Comparison of ENCODE assay signal across 14 cellular contexts in the genomic region with DNA sequence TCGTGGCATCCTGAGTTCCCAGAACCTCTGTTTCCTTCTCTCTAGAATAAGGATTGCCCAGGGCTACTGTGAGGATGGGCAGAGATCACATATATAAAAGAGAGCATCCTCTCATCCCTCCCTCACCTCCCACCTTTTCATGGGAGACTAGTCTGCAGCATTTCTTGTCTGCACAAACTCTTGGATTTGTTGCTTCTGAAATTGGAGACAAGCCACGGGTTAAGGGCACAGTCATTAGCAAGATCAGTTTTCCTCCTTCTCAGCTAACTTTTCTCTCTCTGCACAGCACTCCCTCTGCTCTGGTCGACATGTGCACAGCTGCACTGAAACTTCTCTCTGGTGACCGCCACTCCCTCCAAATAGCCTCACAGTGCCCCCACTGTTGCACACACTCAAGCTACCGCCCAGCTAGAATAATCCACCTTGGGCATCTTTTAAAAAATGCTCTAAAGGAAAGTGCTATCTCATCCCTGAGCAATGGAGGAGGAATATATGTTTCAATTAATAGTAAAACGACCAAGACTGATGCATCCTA. TPM values are rescaled to one million over a fixed set of nuclear protein-coding genes. Genes with fewer than 3 reads are reported as not detected.
DNase-seq lines count a peak whose midpoint lies in the region; ATAC-seq and TF ChIP-seq lines count a peak whose summit lies in the region.
"Had no signal": no experiment of that assay in that cellular context is flagged by ENCODE, and none has a peak within 500 bp of the region (broad histone marks: within the 10 kb centered on the region; RNA-seq: fewer than 3 reads in every experiment).

No MANE protein-coding gene starts in this region.

- H3K4me2 ChIP-seq in GM23338 (no peak overlapping the region), OCI-LY7 (ENCODE audit: low read length) (peak overlapping the region; percentile 33)

- no peak for ATAC-seq in GM23338
- ATAC-seq: GM12878, HCT116 had no signal

- no peaks in the 10 kb centered on the region for H3K79me2 ChIP-seq in GM23338 (replicated peaks; ENCODE audit: insufficient read depth)
- H3K79me2 ChIP-seq in OCI-LY7 (ENCODE audit: insufficient read depth, low read depth, low read length), result no peaks in the 10 kb centered on the region

- H3K27me3 ChIP-seq in GM23338 (ENCODE audit: insufficient read depth), result no peaks in the 10 kb centered on the region

- H3F3A ChIP-seq in GM23338 (replicated peaks; ENCODE audit: low read depth), result no peaks in the 10 kb centered on the region

- H3K4me1 Mint-ChIP-seq in GM23338 (peaks cover 12% of the 10 kb centered on the region), nephron progenitor cell (peaks cover 43% of the 10 kb centered on the region)

- H3K4me3 Mint-ChIP-seq in GM23338 (no peak overlapping the region), nephron progenitor cell (no peak overlapping the region)
- H3K4me3 Mint-ChIP-seq: B cell; CD4-positive, alpha-beta T cell had no signal

- peaks cover 13% of the 10 kb centered on the region; the same call in 1 of the 2 replicates for H3K4me1 ChIP-seq in GM23338 (ENCODE audit: insufficient read depth)
- H3K4me1 ChIP-seq in OCI-LY7 (ENCODE audit: insufficient read depth, low read length, poor library complexity, severe bottlenecking), result peaks cover 17% of the 10 kb centered on the region

- peak overlapping the region; percentile 72 for H2AFZ ChIP-seq in GM23338
- peak overlapping the region; percentile 35; the same call in 1 of the 2 replicates for H2AFZ ChIP-seq in OCI-LY7 (ENCODE audit: low read length)

- H3K27ac Mint-ChIP-seq in GM23338 (no peak overlapping the region), nephron progenitor cell (peak overlapping the region; percentile 71)
- H3K27ac Mint-ChIP-seq: B cell; CD4-positive, alpha-beta T cell had no signal

- no TSS peak for BruUV-seq in OCI-LY7 (replicated peaks; lab: Mats Ljungman, UMichigan)

- DNase-seq in GM23338 (ENCODE audit: low spot score) (no peak), OCI-LY7 (ENCODE audit: low spot score) (peak; percentile 32), nephron progenitor cell (no peak), NCI-H1930 (lab: John Stamatoyannopoulos, UW) (no peak), dedifferentiated amniotic fluid mesenchymal stem cell (ENCODE audit: extremely low spot score) (no peak), DMS79 (lab: John Stamatoyannopoulos, UW) (no peak), NCI-H146 treated with DMSO at 0.1 percent for 48 hours (lab: John Stamatoyannopoulos, UW; ENCODE audit: unreplicated experiment) (no peak)
- DNase-seq: C1 segment of cervical spinal cord; Calu3; CD4-positive, alpha-beta T cell; DMS 273 treated with DMSO at 0.1 percent for 48 hours had no signal

- peaks cover 18% of the 10 kb centered on the region; the same call in 1 of the 2 replicates for H3K9me3 ChIP-seq in OCI-LY7 (ENCODE audit: low read length)

- no peak overlapping the region for H3K4me3 ChIP-seq in GM23338
- H3K4me3 ChIP-seq in OCI-LY7 (ENCODE audit: low read depth, low read length, poor library complexity, severe bottlenecking), result no peak overlapping the region
- H3K4me3 ChIP-seq: GM12878 had no signal

- H3K36me3 Mint-ChIP-seq in GM23338 (ENCODE audit: low read depth), result no peaks in the 10 kb centered on the region
- H3K36me3 Mint-ChIP-seq in nephron progenitor cell (ENCODE audit: low read depth), result no peaks in the 10 kb centered on the region

- TF ChIP-seq CTCF in GM23338 (conservative IDR thresholded peaks at IDR 0.05; ENCODE audit: low read depth in 2 of 2) (no peak), OCI-LY7 (conservative IDR thresholded peaks at IDR 0.05; ENCODE audit: low read length) (0 out of 2 replicates have a peak, but pooled peaks have one; percentile 22), nephron progenitor cell (IDR thresholded peaks at IDR 0.05) (no peak)

- POLR2A ChIA-PET in OCI-LY7 (lab: Charles Lee), result interaction anchor here (0.7 to 1.9 kb wide), 8 partner anchors 8 to 82 kb away, joined by 3 to 6 read pairs (median 3); no protein-coding TSS in a partner anchor

- H3K27me3 Mint-ChIP-seq in GM23338 (ENCODE audit: insufficient read depth, low read depth, poor library complexity) (no peaks in the 10 kb centered on the region), nephron progenitor cell (ENCODE audit: low read depth, poor library complexity) (peaks cover 15% of the 10 kb centered on the region)
- H3K27me3 Mint-ChIP-seq: B cell; CD4-positive, alpha-beta T cell had no signal

- H3K9me2 ChIP-seq in GM23338 (ENCODE audit: insufficient read depth) (no peaks in the 10 kb centered on the region), OCI-LY7 (ENCODE audit: insufficient read depth, low read length) (no peaks in the 10 kb centered on the region)

- no peaks in the 10 kb centered on the region for H4K20me1 ChIP-seq in GM23338 (replicated peaks; ENCODE audit: insufficient read depth)
- H4K20me1 ChIP-seq in OCI-LY7 (ENCODE audit: insufficient read depth, low read length), result no peaks in the 10 kb centered on the region

- no peaks in the 10 kb centered on the region for H3K36me3 ChIP-seq in GM23338 (ENCODE audit: insufficient read depth)
- no peaks in the 10 kb centered on the region for H3K36me3 ChIP-seq in OCI-LY7 (ENCODE audit: insufficient read depth, low read length)

- no peak overlapping the region for H3K27ac ChIP-seq in GM23338 (ENCODE audit: low read depth)
- H3K27ac ChIP-seq in OCI-LY7 (ENCODE audit: low read depth, low read length, poor library complexity, severe bottlenecking), result no peak overlapping the region

- intact Hi-C loops in OCI-LY7 (cut with micrococcal nuclease; ENCODE audit: unreplicated experiment), result no loop called here

- CTCF ChIA-PET in OCI-LY7 (lab: Charles Lee; ENCODE audit: unreplicated experiment), result interaction anchor here (0.6 to 1.2 kb wide), 3 partner anchors 18 to 26 kb away, joined by 3 read pairs; no protein-coding TSS in a partner anchor

- H3K9me3 Mint-ChIP-seq in GM23338 (no peaks in the 10 kb centered on the region), nephron progenitor cell (peaks cover 24% of the 10 kb centered on the region)
- H3K9me3 Mint-ChIP-seq: CD4-positive, alpha-beta T cell had no signal

TF ChIP-seq in GM23338, 12 proteins besides CTCF, POLR2A, EP300 and RAD21 (continues in another document):
- no peak for TF ChIP-seq ZNF462 (CRISPR knock-in tag; IDR thresholded peaks at IDR 0.05)
- TF ChIP-seq STAT1 (IDR thresholded peaks at IDR 0.05; ENCODE audit: unreplicated experiment), result no peak
- no peak for TF ChIP-seq JUNB (IDR thresholded peaks at IDR 0.05; ENCODE audit: unreplicated experiment)

RNA-seq across cellular contexts. Expression of gene DUSP22, which starts 50.9 kb away (rescaled TPM):
- total RNA-seq in GM23338 (2014; rRNA removed; shearing (Covaris generic)), result 31.0 and 36.8 TPM in 2 replicates
- polyA plus RNA-seq in GM23338 (2016; fragmentation: Nextera tagmentation; extraction: Ambion mirVana), result 11.2 and 12.8 TPM in 2 replicates
- 133 and 149 TPM in 2 replicates for total RNA-seq in OCI-LY7 (2014; rRNA removed; shearing (Covaris generic))
- 171 and 215 TPM in 2 replicates for total RNA-seq in OCI-LY7 (2022)
